ENCODE assay signal across 8 cellular contexts in the genomic region with DNA sequence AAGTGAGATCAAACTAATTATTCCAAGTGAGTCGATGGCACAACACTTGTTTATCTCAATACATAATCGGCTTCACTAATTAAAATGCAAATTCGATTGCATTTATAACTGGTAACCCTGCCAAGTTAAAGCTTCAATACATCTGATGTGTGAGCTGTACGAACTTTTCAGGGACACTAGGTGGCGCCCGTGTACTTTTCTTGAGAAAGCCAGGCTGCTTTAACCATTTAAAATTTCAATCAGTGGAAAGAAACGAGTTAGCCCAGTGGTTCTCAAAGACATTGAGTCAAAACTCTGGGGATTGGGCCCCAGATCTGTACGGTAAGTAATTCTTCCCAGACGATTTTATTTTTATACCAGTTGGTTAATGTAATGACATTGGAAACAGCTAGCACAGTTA.
DNase-seq lines count a peak whose midpoint lies in the region; ATAC-seq and TF ChIP-seq lines count a peak whose summit lies in the region.

No MANE protein-coding gene starts in this region.

- DNase-seq in MV-4-11 (lab: John Stamatoyannopoulos, UW) (peak; percentile 64), SHP77 treated with DMSO at 0.1 percent for 48 hours (lab: John Stamatoyannopoulos, UW) (peak; percentile 69), Right ventricle myocardium superior (peak; percentile 58), psoas muscle (peak; percentile 25 to 55)
- peak; percentile 47 for DNase-seq in activated naive CD4-positive, alpha-beta T cell treated with Interleukin-2 at 50 U/mL for 16 hours

- TF ChIP-seq CTCF in C4-2B (conservative IDR thresholded peaks at IDR 0.05) = peak; percentile 71
- peak; percentile 87 for TF ChIP-seq CTCF in psoas muscle (IDR thresholded peaks at IDR 0.05)

- ATAC-seq in GM21526 (IDR thresholded peaks at IDR 0.05; ENCODE audit: low FRiP score, unreplicated experiment) (peak; percentile 42), Right ventricle myocardium superior (ENCODE audit: poor library complexity) (peak; percentile 89), psoas muscle (peak; percentile 49 to 85 (median 64)), GM18861 (IDR thresholded peaks at IDR 0.05; ENCODE audit: unreplicated experiment) (no peak)

- H3K9me3 ChIP-seq in psoas muscle = no peaks in the 10 kb centered on the region

- intact Hi-C loops in Right ventricle myocardium superior (cut with DNase I) = loop anchor here (5.0 to 10.0 kb wide), 2 partner anchors 298 to 1930 kb away; no protein-coding TSS in a partner anchor
- intact Hi-C loops in psoas muscle (cut with DNase I) = loop anchor here in 1 of 2 donors (10.0 kb wide), 1 partner anchor 1928 kb away; no protein-coding TSS in a partner anchor

- 2 to 3% (median 2%) methylated on average over 9 of the region's 9 CpGs for WGBS in psoas muscle, 3 donors

- no peaks in the 10 kb centered on the region for H3K36me3 ChIP-seq in psoas muscle (ENCODE audit: insufficient read depth in 1 of 2, low read depth in 1 of 2)

- H3K4me1 ChIP-seq in psoas muscle = no peaks in the 10 kb centered on the region

- H3K27ac ChIP-seq in C4-2B (no peak overlapping the region), psoas muscle (no peak overlapping the region)

- H3K4me3 ChIP-seq in psoas muscle = no peak overlapping the region

- H3K27me3 ChIP-seq in psoas muscle (ENCODE audit: insufficient read depth in 3 of 3, low read length in 2 of 3) = no peaks in the 10 kb centered on the region
